8 cellular contexts compared by ENCODE assay signal in genomic region chr16:15045270-15045669, GRCh38. TPM values are rescaled to one million over a fixed set of nuclear protein-coding genes. Genes with fewer than 3 reads are reported as not detected.
DNase-seq lines count a peak whose midpoint lies in the region; ATAC-seq, FAIRE-seq and TF ChIP-seq lines count a peak whose summit lies in the region.
"Not testable (repeated sequence)": the region's sequence is repeated elsewhere in the genome, so short reads cannot be mapped to it uniquely, and the experiment has no call there.

No MANE protein-coding gene starts in this region.

- POLR2A ChIA-PET in RWPE1 (lab: Yijun Ruan, JAX; ENCODE audit: low non-redundant PET) = not testable (repeated sequence)

- not testable (repeated sequence) for H2BK20ac ChIP-seq in H9 (ENCODE audit: low read depth, low read length, poor library complexity, severe bottlenecking)

- H3K4me2 ChIP-seq in H9 (ENCODE audit: insufficient read depth, insufficient read length, low read length) = not testable (repeated sequence)

- H3K27me3 Mint-ChIP-seq in H9 (ENCODE audit: low read depth); dendritic cell treated with granulocyte-macrophage colony-stimulating factor and Interleukin-4, amounts not matched to agents 40 ng/mL and 50 ng/mL, for 4 days: not testable (repeated sequence)

- H3K79me2 ChIP-seq in H9 (ENCODE audit: insufficient read depth, low read length) = not testable (repeated sequence)

- H3K4ac ChIP-seq in H9 (ENCODE audit: low read depth, low read length) = not testable (repeated sequence)

- CTCF ChIA-PET in RWPE1 (lab: Yijun Ruan, JAX) = not testable (repeated sequence)

- not testable (repeated sequence) for H3K27me3 ChIP-seq in H9 (ENCODE audit: insufficient read depth, low read length); body of pancreas; right lobe of liver; pancreas; upper lobe of right lung

- not testable (repeated sequence) for H2BK120ac ChIP-seq in H9 (ENCODE audit: low read depth, low read length, poor library complexity, severe bottlenecking)

- not testable (repeated sequence) for H3K9me3 Mint-ChIP-seq in H9; dendritic cell treated with granulocyte-macrophage colony-stimulating factor and Interleukin-4, amounts not matched to agents 40 ng/mL and 50 ng/mL, for 4 days

- not testable (repeated sequence) for H2BK5ac ChIP-seq in H9 (ENCODE audit: insufficient read length, low read length)

- H3K79me1 ChIP-seq in H9 (ENCODE audit: insufficient read depth, low read depth, low read length, poor library complexity, severe bottlenecking) = not testable (repeated sequence)

- H2AK5ac ChIP-seq in H9 (ENCODE audit: insufficient read length, low read length) = not testable (repeated sequence)

- not testable (repeated sequence) for H3K56ac ChIP-seq in H9 (ENCODE audit: insufficient read length, low read depth, low read length)

- H3K4me1 Mint-ChIP-seq in H9 = not testable (repeated sequence)
- H3K4me1 Mint-ChIP-seq in dendritic cell treated with granulocyte-macrophage colony-stimulating factor and Interleukin-4, amounts not matched to agents 40 ng/mL and 50 ng/mL, for 4 days (ENCODE audit: low read depth) = peaks cover 21% of the 10 kb centered on the region

- H3K4me1 ChIP-seq in H9 (ENCODE audit: insufficient read depth, low read length); body of pancreas; pancreas: not testable (repeated sequence)
- H3K4me1 ChIP-seq in right lobe of liver = peaks cover 0 to 21% (median 6%) of the 10 kb centered on the region in 4 donors
- peaks cover 12% of the 10 kb centered on the region for H3K4me1 ChIP-seq in upper lobe of right lung

- ATAC-seq in body of pancreas (peak; percentile 69), left lobe of liver (peak; percentile 62), right lobe of liver (peak; percentile 35 to 63 (median 52)), pancreas (peak; percentile 43 to 79 (median 68))
- not testable (repeated sequence) for ATAC-seq in upper lobe of right lung

- intact Hi-C loops in body of pancreas (cut with DNase I); dendritic cell treated with granulocyte-macrophage colony-stimulating factor and Interleukin-4, amounts not matched to agents 40 ng/mL and 50 ng/mL, for 4 days (cut with micrococcal nuclease); right lobe of liver (cut with DNase I); pancreas (cut with DNase I); upper lobe of right lung (cut with DNase I): not testable (repeated sequence)

- not testable (repeated sequence) for H4K8ac ChIP-seq in H9 (replicated peaks; ENCODE audit: insufficient read length, low read depth, low read length)

- not testable (repeated sequence) for H2AFZ ChIP-seq in H9 (ENCODE audit: low read length)

- not testable (repeated sequence) for H3K18ac ChIP-seq in H9 (ENCODE audit: insufficient read length, low read depth, low read length)

- H3K27ac Mint-ChIP-seq in H9 = peak overlapping the region in 2 of 3 experiments; percentile 4 to 81; a peak in 2 of 7 replicates
- peak overlapping the region; percentile 4 for H3K27ac Mint-ChIP-seq in dendritic cell treated with granulocyte-macrophage colony-stimulating factor and Interleukin-4, amounts not matched to agents 40 ng/mL and 50 ng/mL, for 4 days

- not testable (repeated sequence) for H3K4me3 ChIP-seq in body of pancreas, right lobe of liver, pancreas, upper lobe of right lung

- not testable (repeated sequence) for H3K36me3 ChIP-seq in body of pancreas (replicated peaks in 1 of 2; ENCODE audit: insufficient read depth in 1 of 2, low read depth in 2 of 2); right lobe of liver
- peaks cover 0 to 11% (median 2%) of the 10 kb centered on the region in 3 donors for H3K36me3 ChIP-seq in pancreas
- H3K36me3 ChIP-seq in upper lobe of right lung = peaks cover 26% of the 10 kb centered on the region

- no CpG with 5 or more reads among the region's 9 CpGs for WGBS in H9 (ENCODE audit: extremely low coverage, insufficient read length, low lambda C conversion rate)
- 45 to 47% methylated on average over 9 of the region's 9 CpGs for WGBS in body of pancreas, 2 donors
- WGBS in right lobe of liver (ENCODE audit: insufficient coverage, low coverage, low lambda C conversion rate, missing lambda C conversion rate) = 56% methylated on average over 9 of the region's 9 CpGs
- 40 to 44% methylated on average over 9 of the region's 9 CpGs for WGBS in pancreas, 2 donors

- H3K27ac ChIP-seq in H9 (ENCODE audit: insufficient read length, low read depth, low read length); right lobe of liver; upper lobe of right lung: not testable (repeated sequence)
- peak overlapping the region; percentile 33 for H3K27ac ChIP-seq in RWPE1
- H3K27ac ChIP-seq in body of pancreas = peak overlapping the region; percentile 55 to 70 (median 62)
- H3K27ac ChIP-seq in pancreas = peak overlapping the region; percentile 46 to 64 (median 54)

- TF ChIP-seq CTCF in H9 (conservative IDR thresholded peaks at IDR 0.05); RWPE1 (conservative IDR thresholded peaks at IDR 0.05; ENCODE audit: low read depth); body of pancreas (IDR thresholded peaks at IDR 0.05); right lobe of liver (IDR thresholded peaks at IDR 0.05); pancreas (IDR thresholded peaks at IDR 0.05); upper lobe of right lung (IDR thresholded peaks at IDR 0.05): not testable (repeated sequence)

- not testable (repeated sequence) for H3K9ac ChIP-seq in H9 (ENCODE audit: extremely low read depth, insufficient read length, low read length)

- FAIRE-seq in pancreas (lab: Jason Lieb, UNC) = not testable (repeated sequence)

- H4K20me1 ChIP-seq in H9 (ENCODE audit: control insufficient read depth, insufficient read depth, insufficient read length) = not testable (repeated sequence)

- TF ChIP-seq POLR2A in body of pancreas (IDR thresholded peaks at IDR 0.05) = peak in 1 of 3 donors; percentile 29
- TF ChIP-seq POLR2A in right lobe of liver (IDR thresholded peaks at IDR 0.05) = not testable (repeated sequence)

- not testable (repeated sequence) for H3K14ac ChIP-seq in H9 (ENCODE audit: insufficient read depth, low read length)

- not testable (repeated sequence) for H3K9me3 ChIP-seq in H9 (ENCODE audit: control insufficient read depth, low read depth, low read length); body of pancreas; right lobe of liver; pancreas; upper lobe of right lung

- H2BK12ac ChIP-seq in H9 (ENCODE audit: insufficient read length, low read depth, low read length) = not testable (repeated sequence)

- H3K23ac ChIP-seq in H9 (ENCODE audit: insufficient read length, low read depth, low read length) = not testable (repeated sequence)

- H3K4me3 Mint-ChIP-seq in H9; dendritic cell treated with granulocyte-macrophage colony-stimulating factor and Interleukin-4, amounts not matched to agents 40 ng/mL and 50 ng/mL, for 4 days: not testable (repeated sequence)

- DNase-seq in H9; RWPE1 (ENCODE audit: low spot score); left lobe of liver (ENCODE audit: low spot score); right lobe of liver: not testable (repeated sequence)
- DNase-seq in body of pancreas (peak in 3 of 4 donors; percentile 49 to 67 (median 52)), pancreas (peak in 2 of 6 donors; percentile 39 to 46), upper lobe of right lung (peak; percentile 30)

- H4K5ac ChIP-seq in H9 (ENCODE audit: insufficient read length, low read depth, low read length) = not testable (repeated sequence)

- H3T11ph ChIP-seq in H9 (ENCODE audit: low read length) = not testable (repeated sequence)

- peaks cover 10 to 43% (median 28%) of the 10 kb centered on the region in 3 experiments; a peak in 6 of 7 replicates for H3K36me3 Mint-ChIP-seq in H9 (ENCODE audit: insufficient read depth in 1 of 3, low read depth in 3 of 3)
- peaks cover 67% of the 10 kb centered on the region for H3K36me3 Mint-ChIP-seq in dendritic cell treated with granulocyte-macrophage colony-stimulating factor and Interleukin-4, amounts not matched to agents 40 ng/mL and 50 ng/mL, for 4 days (ENCODE audit: low read depth)

- H4K91ac ChIP-seq in H9 (ENCODE audit: insufficient read length, low read depth, low read length) = not testable (repeated sequence)

- not testable (repeated sequence) for H2BK15ac ChIP-seq in H9 (ENCODE audit: low read depth, low read length)

- H3K23me2 ChIP-seq in H9 (ENCODE audit: insufficient read length, low read depth, low read length, poor library complexity, severe bottlenecking) = not testable (repeated sequence)

RNA-seq across cellular contexts. Expression of gene NTAN1, which starts 10.6 kb away (rescaled TPM):
- 38.8 and 39.1 TPM in 2 replicates for total RNA-seq in H9 (2021)
- total RNA-seq in body of pancreas = 10 to 100 TPM in 1 of 2 donors, 1 to 10 TPM in 1; 7.9 to 29.8 TPM
- 14.6 TPM for total RNA-seq in left lobe of liver
- total RNA-seq in right lobe of liver = 10 to 100 TPM; 14.7 to 30.0 (median 16.8) TPM
- total RNA-seq in pancreas = 10 to 100 TPM in 3 of 6 donors, 1 to 10 TPM in 3; 5.7 to 17.4 (median 10.5) TPM
- polyA plus RNA-seq in pancreas = 10 to 100 TPM; 17.6 to 21.3 TPM
- 38.4 TPM for total RNA-seq in upper lobe of right lung

RNA-seq across cellular contexts. Expression of gene RRN3, which starts 48.8 kb away (rescaled TPM):
- total RNA-seq in H9 (2021) (40.9 and 44.3 TPM in 2 replicates), body of pancreas (10 to 100 TPM; 12.2 to 12.5 TPM), left lobe of liver (12.0 TPM), right lobe of liver (10 to 100 TPM; 13.0 to 20.4 (median 16.2) TPM), pancreas (10 to 100 TPM in 4 of 6 donors, 1 to 10 TPM in 2; 7.1 to 12.1 (median 10.6) TPM), upper lobe of right lung (27.6 TPM)
- polyA plus RNA-seq in pancreas = 10 to 100 TPM in 1 of 2 donors, 1 to 10 TPM in 1; 6.2 to 12.7 TPM
